23 cellular contexts compared by ENCODE assay signal in the genomic region with DNA sequence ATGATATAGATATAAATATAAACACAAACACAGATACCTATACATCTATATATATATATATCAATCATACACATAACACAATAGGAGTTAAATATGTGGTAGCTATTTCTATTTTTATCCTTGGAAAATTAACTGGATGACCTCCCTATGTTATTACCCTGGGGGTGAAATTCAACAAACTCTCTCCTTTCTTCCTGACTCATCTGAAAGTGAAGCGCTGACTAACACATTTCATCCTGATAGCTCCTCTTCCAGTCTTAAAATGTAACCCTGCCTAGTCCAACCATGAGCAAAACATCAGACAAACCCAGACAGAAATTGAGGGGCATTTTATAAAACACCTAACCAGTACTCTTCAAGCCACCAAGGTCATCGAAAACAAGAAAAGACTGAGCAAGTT.
A peak's percentile ranks its signal among the peaks of the same experiment; 100 is the strongest.
DNase-seq lines count a peak whose midpoint lies in the region; ATAC-seq, FAIRE-seq and TF ChIP-seq lines count a peak whose summit lies in the region.
"Had no signal": no experiment of that assay in that cellular context is flagged by ENCODE, and none has a peak within 500 bp of the region (broad histone marks: within the 10 kb centered on the region; RNA-seq: fewer than 3 reads in every experiment).

No MANE protein-coding gene starts in this region.

- H3K23ac ChIP-seq in H1 (ENCODE audit: insufficient read length) (no peak overlapping the region), trophoblast cell (ENCODE audit: low read length) (no peak overlapping the region)

- no peak overlapping the region for H2BK5ac ChIP-seq in H1 (ENCODE audit: low read depth, low read length)
- peak overlapping the region; percentile 6 for H2BK5ac ChIP-seq in trophoblast cell (ENCODE audit: low read depth, low read length, poor library complexity)

- H3K4ac ChIP-seq in H1 (replicated peaks; ENCODE audit: insufficient read length, low read depth, low read length), result no peak overlapping the region
- no peak overlapping the region for H3K4ac ChIP-seq in trophoblast cell (ENCODE audit: low read depth, low read length)

- no peak for TF ChIP-seq RAD21 in H1 (IDR thresholded peaks at IDR 0.05 in 1 of 2, conservative IDR thresholded peaks at IDR 0.05 in 1 of 2; ENCODE audit: low read depth in 2 of 2, low read length in 2 of 2)

- H4K12ac ChIP-seq in trophoblast cell (ENCODE audit: low read depth, low read length), result no peak overlapping the region

- H2BK12ac ChIP-seq in H1 (ENCODE audit: low read depth, low read length) (no peak overlapping the region), trophoblast cell (ENCODE audit: low read length) (no peak overlapping the region)

- TF ChIP-seq EP300 in H1 (IDR thresholded peaks at IDR 0.05; ENCODE audit: borderline replicate concordance in 1 of 2, low read depth in 2 of 2, low read length in 2 of 2), result no peak

- H3K9me3 ChIP-seq in H1 (ENCODE audit: insufficient read depth in 2 of 2, low read depth in 1 of 2, low read length in 1 of 2), result peaks cover 12 to 15% of the 10 kb centered on the region in 2 experiments
- H3K9me3 ChIP-seq in trophoblast cell (ENCODE audit: insufficient read depth, low read depth, low read length), result peaks cover 2% of the 10 kb centered on the region
- H3K9me3 ChIP-seq: A549, SK-N-SH had no signal

- H3K4me3 ChIP-seq in H1 (ENCODE audit: extremely low read depth in 1 of 4, insufficient read depth in 2 of 4, low read depth in 3 of 4, low read length in 4 of 4), result no peak overlapping the region
- no peak overlapping the region for H3K4me3 ChIP-seq in trophoblast cell (ENCODE audit: low read depth, low read length)
- H3K4me3 ChIP-seq: A549; BLaER1 treated with 17β-estradiol and CSF1 and Interleukin-3, amounts not matched to agents 10 nM and 100 nM had no signal

- H4K8ac ChIP-seq in H1 (ENCODE audit: extremely low read depth, insufficient read depth, low read length) (no peak overlapping the region), trophoblast cell (ENCODE audit: low read depth, low read length) (no peak overlapping the region)

- H2BK20ac ChIP-seq in H1 (ENCODE audit: low read length), result no peak overlapping the region

- H3K23me2 ChIP-seq in H1 (ENCODE audit: low read depth, low read length), result peaks cover 1% of the 10 kb centered on the region; the same call in 1 of the 2 replicates

- H3K27ac ChIP-seq in H1 (ENCODE audit: low read depth, low read length) (no peak overlapping the region), trophoblast cell (ENCODE audit: low read depth, low read length) (peak overlapping the region; percentile 93)
- H3K27ac ChIP-seq: A549; BLaER1 treated with 17β-estradiol and CSF1 and Interleukin-3, amounts not matched to agents 10 nM and 100 nM had no signal

- no peak overlapping the region for H3K9ac ChIP-seq in H1 (replicated peaks in 1 of 4; ENCODE audit: extremely low read depth in 1 of 4, low read depth in 3 of 4, low read length in 3 of 4)
- H3K9ac ChIP-seq in trophoblast cell (ENCODE audit: low read length), result no peak overlapping the region
- H3K9ac ChIP-seq: BLaER1 treated with 17β-estradiol and CSF1 and Interleukin-3, amounts not matched to agents 10 nM and 100 nM; SK-N-SH had no signal

- no peaks in the 10 kb centered on the region for H3K79me2 ChIP-seq in H1 (ENCODE audit: control insufficient read depth in 1 of 2, insufficient read depth in 2 of 2, low read length in 2 of 2)
- H3K79me2 ChIP-seq in trophoblast cell (ENCODE audit: control insufficient read depth, insufficient read depth, low read length, poor library complexity), result peaks cover 5% of the 10 kb centered on the region

- ATAC-seq in HG03135 (IDR thresholded peaks at IDR 0.05; ENCODE audit: unreplicated experiment), result no peak
- ATAC-seq: A549; CD8-positive, alpha-beta T cell; Panc1 had no signal

- H3K18ac ChIP-seq in H1 (ENCODE audit: extremely low read depth, low read length), result peak overlapping the region; percentile 43; the same call in 1 of the 2 replicates
- H3K18ac ChIP-seq in trophoblast cell (ENCODE audit: low read length), result no peak overlapping the region

- no peak for FAIRE-seq in H1 (lab: Jason Lieb, UNC)
- FAIRE-seq: A549, HTR-8/SVneo had no signal

- H2BK15ac ChIP-seq in H1 (ENCODE audit: low read length), result no peak overlapping the region

- POLR2A ChIA-PET in H1 (lab: Charles Lee; ENCODE audit: partially characterized antibody), result no interaction called here

- no peak for TF ChIP-seq CTCF in H1 (IDR thresholded peaks at IDR 0.05; ENCODE audit: control extremely low read depth in 1 of 3, insufficient read depth in 1 of 3, low read depth in 1 of 3, low read length in 3 of 3)

- no peaks in the 10 kb centered on the region for H4K20me1 ChIP-seq in H1 (replicated peaks in 1 of 2; ENCODE audit: control insufficient read depth in 1 of 2, insufficient read depth in 2 of 2, low read length in 2 of 2)
- H4K20me1 ChIP-seq: BLaER1 treated with 17β-estradiol and CSF1 and Interleukin-3, amounts not matched to agents 10 nM and 100 nM had no signal

- no peaks in the 10 kb centered on the region for H3K79me1 ChIP-seq in H1 (ENCODE audit: low read depth, low read length)
- peaks cover 42% of the 10 kb centered on the region for H3K79me1 ChIP-seq in trophoblast cell (ENCODE audit: low read length)

- peaks cover 2 to 13% (median 11%) of the 10 kb centered on the region in 4 experiments; a peak in 4 of 7 replicates for H3K4me1 ChIP-seq in H1 (replicated peaks in 1 of 4; ENCODE audit: control insufficient read depth in 3 of 4, insufficient read depth in 4 of 4, low read length in 3 of 4)
- H3K4me1 ChIP-seq in trophoblast cell (ENCODE audit: control insufficient read depth in 1 of 2, insufficient read depth in 2 of 2, low read length in 2 of 2), result peaks cover 8 to 12% of the 10 kb centered on the region in 2 experiments
- H3K4me1 ChIP-seq: A549 had no signal

- no peaks in the 10 kb centered on the region for H3K27me3 ChIP-seq in H1 (replicated peaks in 1 of 4; ENCODE audit: control insufficient read depth in 3 of 4, extremely low read depth in 1 of 4, insufficient read depth in 3 of 4, low read length in 3 of 4)
- no peaks in the 10 kb centered on the region for H3K27me3 ChIP-seq in trophoblast cell (ENCODE audit: insufficient read depth, low read length)
- H3K27me3 ChIP-seq: BLaER1 treated with 17β-estradiol and CSF1 and Interleukin-3, amounts not matched to agents 10 nM and 100 nM had no signal

- H3K36me3 ChIP-seq in H1 (ENCODE audit: control insufficient read depth in 2 of 4, insufficient read depth in 4 of 4, low read length in 3 of 4), result peaks cover 0 to 12% (median 1%) of the 10 kb centered on the region in 4 experiments; a peak in 3 of 8 replicates
- H3K36me3 ChIP-seq in trophoblast cell (ENCODE audit: control insufficient read depth in 1 of 2, insufficient read depth in 2 of 2, low read length in 2 of 2), result peaks cover 0 to 3% of the 10 kb centered on the region in 2 experiments
- H3K36me3 ChIP-seq: BLaER1 treated with 17β-estradiol and CSF1 and Interleukin-3, amounts not matched to agents 10 nM and 100 nM had no signal

- H4K91ac ChIP-seq in H1 (replicated peaks; ENCODE audit: insufficient read length, low read length), result no peak overlapping the region
- no peak overlapping the region for H4K91ac ChIP-seq in trophoblast cell (ENCODE audit: low read depth, low read length)

- DNase-seq in EL, result peak; percentile 40
- peak; percentile 86 for DNase-seq in RPMI7951 (ENCODE audit: low read depth)
- DNase-seq in H1 (ENCODE audit: low read depth in 1 of 2, low spot score in 2 of 2), result no peak
- no peak for DNase-seq in trophoblast cell
- DNase-seq in T-helper 2 cell, result no peak
- DNase-seq in germinal center (ENCODE audit: low spot score), result no peak
- no peak for DNase-seq in cerebellar nuclear complex (lab: John Stamatoyannopoulos, UW)
- DNase-seq: Calu3; CD8-positive, alpha-beta T cell; H7; IMR-90; NCI-H1092 treated with DMSO at 0.1 percent for 48 hours; NCI-H146; NCI-H2029 treated with DMSO at 0.1 percent for 48 hours; NCI-H2171; NCI-H526; Right ventricle myocardium superior; SK-N-SH had no signal

- H2AFZ ChIP-seq in H1 (ENCODE audit: low read length), result peak overlapping the region; percentile 49; the same call in 1 of the 2 replicates
- no peak overlapping the region for H2AFZ ChIP-seq in trophoblast cell (ENCODE audit: insufficient read depth, low read length, poor library complexity)

- H3K14ac ChIP-seq in H1 (ENCODE audit: insufficient read length) (no peak overlapping the region), trophoblast cell (ENCODE audit: low read length) (no peak overlapping the region)

- CTCF ChIA-PET in H1 (lab: Charles Lee; ENCODE audit: partially characterized antibody), result interaction anchor here (0.7 to 1.1 kb wide), 3 partner anchors 48 to 430 kb away, joined by 3 read pairs; no protein-coding TSS in a partner anchor

- H3K56ac ChIP-seq in H1 (replicated peaks; ENCODE audit: insufficient read length, low read depth, low read length), result no peak overlapping the region

- H2AK5ac ChIP-seq in H1 (ENCODE audit: low read depth, low read length) (no peak overlapping the region), trophoblast cell (ENCODE audit: low read length) (no peak overlapping the region)

- H2BK120ac ChIP-seq in H1 (replicated peaks; ENCODE audit: low read depth, low read length), result no peak overlapping the region
- no peak overlapping the region for H2BK120ac ChIP-seq in trophoblast cell (ENCODE audit: insufficient read depth, low read length, poor library complexity)

- H3K4me2 ChIP-seq in H1 (ENCODE audit: insufficient read depth in 1 of 2, low read depth in 2 of 2, low read length in 2 of 2) (no peak overlapping the region), trophoblast cell (ENCODE audit: low read length) (no peak overlapping the region)
- H3K4me2 ChIP-seq: A549; BLaER1 treated with 17β-estradiol and CSF1 and Interleukin-3, amounts not matched to agents 10 nM and 100 nM; SK-N-SH had no signal

- TF ChIP-seq POLR2A in H1 (IDR thresholded peaks at IDR 0.05; ENCODE audit: control extremely low read depth in 1 of 2, low read depth in 2 of 2, low read length in 2 of 2), result no peak

- 93% methylated on average over 2 of the region's 2 CpGs; no CpG with 5 or more reads in 1 of the 2 experiments for WGBS in H1 (ENCODE audit: extremely low coverage in 1 of 2, insufficient coverage in 1 of 2, insufficient read length in 1 of 2, insufficient replicate concordance in 2 of 2, low coverage in 1 of 2, low lambda C conversion rate in 2 of 2, missing lambda C conversion rate in 1 of 2), 2 experiments
- WGBS in trophoblast cell (ENCODE audit: extremely low coverage, insufficient coverage, insufficient read length), result no CpG with 5 or more reads among the region's 2 CpGs

- no peak overlapping the region for H4K5ac ChIP-seq in H1 (ENCODE audit: insufficient read length, low read depth, low read length)

TF ChIP-seq in H1, 55 proteins besides CTCF, POLR2A, EP300 and RAD21 (continues in another document):
- TF ChIP-seq ASH2L (IDR thresholded peaks at IDR 0.05; ENCODE audit: low read length), result no peak
- TF ChIP-seq, protein P1, sequence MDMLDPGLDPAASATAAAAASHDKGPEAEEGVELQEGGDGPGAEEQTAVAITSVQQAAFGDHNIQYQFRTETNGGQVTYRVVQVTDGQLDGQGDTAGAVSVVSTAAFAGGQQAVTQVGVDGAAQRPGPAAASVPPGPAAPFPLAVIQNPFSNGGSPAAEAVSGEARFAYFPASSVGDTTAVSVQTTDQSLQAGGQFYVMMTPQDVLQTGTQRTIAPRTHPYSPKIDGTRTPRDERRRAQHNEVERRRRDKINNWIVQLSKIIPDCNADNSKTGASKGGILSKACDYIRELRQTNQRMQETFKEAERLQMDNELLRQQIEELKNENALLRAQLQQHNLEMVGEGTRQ (IDR thresholded peaks at IDR 0.05; ENCODE audit: low read length), result no peak

Comparison
In these comparisons a context has a peak if more than half of its experiments do, and no peak if none do; other contexts are left out.
1. DNase-seq: peak in EL (single experiment) and RPMI7951 (single experiment); none in H1 (0 of 2), trophoblast cell (0 of 2), T-helper 2 cell (0 of 5), germinal center (single experiment) and cerebellar nuclear complex (0 of 2).